Comparison of ENCODE assay signal across 1 cellular context in genomic region chr21:41497008-41497407, GRCh38.
TF ChIP-seq lines count a peak whose summit lies in the region.

No MANE protein-coding gene starts in this region.

TF ChIP-seq in HepG2, 621 proteins besides CTCF, POLR2A, EP300 and RAD21 (continued from another document and continues in another):
- TF ChIP-seq, protein P1, sequence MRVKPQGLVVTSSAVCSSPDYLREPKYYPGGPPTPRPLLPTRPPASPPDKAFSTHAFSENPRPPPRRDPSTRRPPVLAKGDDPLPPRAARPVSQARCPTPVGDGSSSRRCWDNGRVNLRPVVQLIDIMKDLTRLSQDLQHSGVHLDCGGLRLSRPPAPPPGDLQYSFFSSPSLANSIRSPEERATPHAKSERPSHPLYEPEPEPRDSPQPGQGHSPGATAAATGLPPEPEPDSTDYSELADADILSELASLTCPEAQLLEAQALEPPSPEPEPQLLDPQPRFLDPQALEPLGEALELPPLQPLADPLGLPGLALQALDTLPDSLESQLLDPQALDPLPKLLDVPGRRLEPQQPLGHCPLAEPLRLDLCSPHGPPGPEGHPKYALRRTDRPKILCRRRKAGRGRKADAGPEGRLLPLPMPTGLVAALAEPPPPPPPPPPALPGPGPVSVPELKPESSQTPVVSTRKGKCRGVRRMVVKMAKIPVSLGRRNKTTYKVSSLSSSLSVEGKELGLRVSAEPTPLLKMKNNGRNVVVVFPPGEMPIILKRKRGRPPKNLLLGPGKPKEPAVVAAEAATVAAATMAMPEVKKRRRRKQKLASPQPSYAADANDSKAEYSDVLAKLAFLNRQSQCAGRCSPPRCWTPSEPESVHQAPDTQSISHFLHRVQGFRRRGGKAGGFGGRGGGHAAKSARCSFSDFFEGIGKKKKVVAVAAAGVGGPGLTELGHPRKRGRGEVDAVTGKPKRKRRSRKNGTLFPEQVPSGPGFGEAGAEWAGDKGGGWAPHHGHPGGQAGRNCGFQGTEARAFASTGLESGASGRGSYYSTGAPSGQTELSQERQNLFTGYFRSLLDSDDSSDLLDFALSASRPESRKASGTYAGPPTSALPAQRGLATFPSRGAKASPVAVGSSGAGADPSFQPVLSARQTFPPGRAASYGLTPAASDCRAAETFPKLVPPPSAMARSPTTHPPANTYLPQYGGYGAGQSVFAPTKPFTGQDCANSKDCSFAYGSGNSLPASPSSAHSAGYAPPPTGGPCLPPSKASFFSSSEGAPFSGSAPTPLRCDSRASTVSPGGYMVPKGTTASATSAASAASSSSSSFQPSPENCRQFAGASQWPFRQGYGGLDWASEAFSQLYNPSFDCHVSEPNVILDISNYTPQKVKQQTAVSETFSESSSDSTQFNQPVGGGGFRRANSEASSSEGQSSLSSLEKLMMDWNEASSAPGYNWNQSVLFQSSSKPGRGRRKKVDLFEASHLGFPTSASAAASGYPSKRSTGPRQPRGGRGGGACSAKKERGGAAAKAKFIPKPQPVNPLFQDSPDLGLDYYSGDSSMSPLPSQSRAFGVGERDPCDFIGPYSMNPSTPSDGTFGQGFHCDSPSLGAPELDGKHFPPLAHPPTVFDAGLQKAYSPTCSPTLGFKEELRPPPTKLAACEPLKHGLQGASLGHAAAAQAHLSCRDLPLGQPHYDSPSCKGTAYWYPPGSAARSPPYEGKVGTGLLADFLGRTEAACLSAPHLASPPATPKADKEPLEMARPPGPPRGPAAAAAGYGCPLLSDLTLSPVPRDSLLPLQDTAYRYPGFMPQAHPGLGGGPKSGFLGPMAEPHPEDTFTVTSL (CRISPR knock-in tag; IDR thresholded peaks at IDR 0.05; ENCODE audit: borderline replicate concordance): 0 out of 2 replicates have a peak, but pooled peaks have one; percentile 13
- TF ChIP-seq SOX6 (IDR thresholded peaks at IDR 0.05) (no peak), SOX6 (CRISPR knock-in tag; IDR thresholded peaks at IDR 0.05) (peak; percentile 83), BCL6 (CRISPR knock-in tag; IDR thresholded peaks at IDR 0.05) (0 out of 2 replicates have a peak, but pooled peaks have one; percentile 32), ZBTB42 (CRISPR knock-in tag; IDR thresholded peaks at IDR 0.05) (no peak), MEIS2 (CRISPR knock-in tag; IDR thresholded peaks at IDR 0.05) (peak; percentile 49; the same call in 1 of the 2 replicates), ZNF598 (CRISPR knock-in tag; IDR thresholded peaks at IDR 0.05; ENCODE audit: borderline replicate concordance) (no peak), MEIS1 (CRISPR knock-in tag; IDR thresholded peaks at IDR 0.05; ENCODE audit: borderline replicate concordance) (0 out of 2 replicates have a peak, but pooled peaks have one; percentile 34), ZSCAN9 (CRISPR knock-in tag; IDR thresholded peaks at IDR 0.05; ENCODE audit: borderline replicate concordance) (no peak), SALL1 (CRISPR knock-in tag; IDR thresholded peaks at IDR 0.05) (peak; percentile 61), ZNF331 (CRISPR knock-in tag; IDR thresholded peaks at IDR 0.05) (peak; percentile 15; the same call in 1 of the 2 replicates), KDM6A (CRISPR knock-in tag; IDR thresholded peaks at IDR 0.05; ENCODE audit: low read depth) (0 out of 2 replicates have a peak, but pooled peaks have one; percentile 39), PITX1 (CRISPR knock-in tag; IDR thresholded peaks at IDR 0.05) (0 out of 2 replicates have a peak, but pooled peaks have one; percentile 28), ZNF414 (CRISPR knock-in tag; IDR thresholded peaks at IDR 0.05) (no peak), TEAD3 (CRISPR knock-in tag; optimal IDR thresholded peaks at IDR 0.05; ENCODE audit: borderline replicate concordance) (peak; percentile 53), SP4 (CRISPR knock-in tag; IDR thresholded peaks at IDR 0.05) (no peak), IKZF5 (CRISPR knock-in tag; IDR thresholded peaks at IDR 0.05) (no peak), SOX5 (CRISPR knock-in tag; IDR thresholded peaks at IDR 0.05; ENCODE audit: borderline replicate concordance) (peak; percentile 77), ELF1 (CRISPR knock-in tag; IDR thresholded peaks at IDR 0.05) (no peak), PHF20 (CRISPR knock-in tag; IDR thresholded peaks at IDR 0.05) (peak; percentile 5; the same call in 1 of the 2 replicates), HOXA3 (CRISPR knock-in tag; IDR thresholded peaks at IDR 0.05) (0 out of 2 replicates have a peak, but pooled peaks have one; percentile 20), FOXP4 (CRISPR knock-in tag; IDR thresholded peaks at IDR 0.05) (peak; percentile 37), CBX1 (IDR thresholded peaks at IDR 0.05; ENCODE audit: low read depth) (no peak), ZNF629 (CRISPR knock-in tag; conservative IDR thresholded peaks at IDR 0.05) (0 out of 2 replicates have a peak, but pooled peaks have one; percentile 9), ZBTB10 (CRISPR knock-in tag; IDR thresholded peaks at IDR 0.05; ENCODE audit: borderline replicate concordance) (no peak), ZNF772 (CRISPR knock-in tag; IDR thresholded peaks at IDR 0.05) (0 out of 2 replicates have a peak, but pooled peaks have one; percentile 13), CREB3 (CRISPR knock-in tag; IDR thresholded peaks at IDR 0.05) (no peak), PAXIP1 (CRISPR knock-in tag; conservative IDR thresholded peaks at IDR 0.05) (peak; percentile 69), MIXL1 (CRISPR knock-in tag; IDR thresholded peaks at IDR 0.05) (0 out of 2 replicates have a peak, but pooled peaks have one; percentile 24), ZMYM3 (CRISPR knock-in tag; IDR thresholded peaks at IDR 0.05) (peak; percentile 79), ZNF510 (CRISPR knock-in tag; IDR thresholded peaks at IDR 0.05; ENCODE audit: low read depth) (no peak)
- TF ChIP-seq, protein P2, sequence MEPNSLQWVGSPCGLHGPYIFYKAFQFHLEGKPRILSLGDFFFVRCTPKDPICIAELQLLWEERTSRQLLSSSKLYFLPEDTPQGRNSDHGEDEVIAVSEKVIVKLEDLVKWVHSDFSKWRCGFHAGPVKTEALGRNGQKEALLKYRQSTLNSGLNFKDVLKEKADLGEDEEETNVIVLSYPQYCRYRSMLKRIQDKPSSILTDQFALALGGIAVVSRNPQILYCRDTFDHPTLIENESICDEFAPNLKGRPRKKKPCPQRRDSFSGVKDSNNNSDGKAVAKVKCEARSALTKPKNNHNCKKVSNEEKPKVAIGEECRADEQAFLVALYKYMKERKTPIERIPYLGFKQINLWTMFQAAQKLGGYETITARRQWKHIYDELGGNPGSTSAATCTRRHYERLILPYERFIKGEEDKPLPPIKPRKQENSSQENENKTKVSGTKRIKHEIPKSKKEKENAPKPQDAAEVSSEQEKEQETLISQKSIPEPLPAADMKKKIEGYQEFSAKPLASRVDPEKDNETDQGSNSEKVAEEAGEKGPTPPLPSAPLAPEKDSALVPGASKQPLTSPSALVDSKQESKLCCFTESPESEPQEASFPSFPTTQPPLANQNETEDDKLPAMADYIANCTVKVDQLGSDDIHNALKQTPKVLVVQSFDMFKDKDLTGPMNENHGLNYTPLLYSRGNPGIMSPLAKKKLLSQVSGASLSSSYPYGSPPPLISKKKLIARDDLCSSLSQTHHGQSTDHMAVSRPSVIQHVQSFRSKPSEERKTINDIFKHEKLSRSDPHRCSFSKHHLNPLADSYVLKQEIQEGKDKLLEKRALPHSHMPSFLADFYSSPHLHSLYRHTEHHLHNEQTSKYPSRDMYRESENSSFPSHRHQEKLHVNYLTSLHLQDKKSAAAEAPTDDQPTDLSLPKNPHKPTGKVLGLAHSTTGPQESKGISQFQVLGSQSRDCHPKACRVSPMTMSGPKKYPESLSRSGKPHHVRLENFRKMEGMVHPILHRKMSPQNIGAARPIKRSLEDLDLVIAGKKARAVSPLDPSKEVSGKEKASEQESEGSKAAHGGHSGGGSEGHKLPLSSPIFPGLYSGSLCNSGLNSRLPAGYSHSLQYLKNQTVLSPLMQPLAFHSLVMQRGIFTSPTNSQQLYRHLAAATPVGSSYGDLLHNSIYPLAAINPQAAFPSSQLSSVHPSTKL (CRISPR knock-in tag; IDR thresholded peaks at IDR 0.05): peak; percentile 39; the same call in 1 of the 2 replicates
- TF ChIP-seq, protein P3, sequence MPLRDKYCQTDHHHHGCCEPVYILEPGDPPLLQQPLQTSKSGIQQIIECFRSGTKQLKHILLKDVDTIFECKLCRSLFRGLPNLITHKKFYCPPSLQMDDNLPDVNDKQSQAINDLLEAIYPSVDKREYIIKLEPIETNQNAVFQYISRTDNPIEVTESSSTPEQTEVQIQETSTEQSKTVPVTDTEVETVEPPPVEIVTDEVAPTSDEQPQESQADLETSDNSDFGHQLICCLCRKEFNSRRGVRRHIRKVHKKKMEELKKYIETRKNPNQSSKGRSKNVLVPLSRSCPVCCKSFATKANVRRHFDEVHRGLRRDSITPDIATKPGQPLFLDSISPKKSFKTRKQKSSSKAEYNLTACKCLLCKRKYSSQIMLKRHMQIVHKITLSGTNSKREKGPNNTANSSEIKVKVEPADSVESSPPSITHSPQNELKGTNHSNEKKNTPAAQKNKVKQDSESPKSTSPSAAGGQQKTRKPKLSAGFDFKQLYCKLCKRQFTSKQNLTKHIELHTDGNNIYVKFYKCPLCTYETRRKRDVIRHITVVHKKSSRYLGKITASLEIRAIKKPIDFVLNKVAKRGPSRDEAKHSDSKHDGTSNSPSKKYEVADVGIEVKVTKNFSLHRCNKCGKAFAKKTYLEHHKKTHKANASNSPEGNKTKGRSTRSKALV (CRISPR knock-in tag; IDR thresholded peaks at IDR 0.05): no peak
